Comparison of ENCODE assay signal across 1 cellular context in the genomic region with DNA sequence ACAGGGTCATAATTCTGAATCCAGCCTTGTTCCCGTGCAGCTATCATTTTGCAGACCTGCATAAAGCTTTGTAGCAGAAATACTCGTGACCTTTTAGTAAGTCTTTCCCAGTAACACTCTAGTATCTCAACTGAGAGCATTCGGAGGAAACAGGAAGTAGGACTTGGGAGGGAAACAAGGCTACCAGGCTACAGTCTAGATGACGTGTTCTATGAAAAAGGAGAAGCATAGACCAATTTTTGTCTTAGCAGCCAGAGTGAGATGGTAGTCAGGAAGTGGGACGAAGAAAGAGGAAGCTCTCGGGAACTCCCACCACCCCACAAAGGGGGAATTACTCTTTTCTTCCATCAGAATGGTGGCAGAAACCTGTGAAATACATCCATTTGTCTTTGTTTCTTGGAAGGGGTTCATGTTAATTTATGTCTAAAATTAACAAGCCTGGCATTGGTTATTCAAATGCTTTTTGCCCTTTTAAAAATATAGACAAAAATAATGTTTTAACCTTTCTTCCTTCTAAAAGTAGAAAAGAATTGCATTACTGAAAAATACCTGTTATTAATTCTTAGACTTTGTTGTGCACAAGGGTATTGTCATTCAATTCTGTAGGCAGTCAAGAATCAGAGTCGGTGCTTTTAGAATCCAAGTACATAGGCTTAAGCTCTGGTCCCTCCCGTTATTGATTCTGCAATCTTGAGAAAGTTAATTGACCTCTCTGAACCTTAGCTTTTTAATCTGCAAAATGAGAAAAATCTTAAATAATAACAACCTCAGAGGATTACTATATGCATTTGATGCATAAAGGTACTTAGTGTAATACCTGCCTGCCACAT.
TF ChIP-seq lines count a peak whose summit lies in the region.

No MANE protein-coding gene starts in this region.

TF ChIP-seq in HepG2, 621 proteins besides CTCF, POLR2A, EP300 and RAD21 (continued from another document):
- TF ChIP-seq, protein P1, sequence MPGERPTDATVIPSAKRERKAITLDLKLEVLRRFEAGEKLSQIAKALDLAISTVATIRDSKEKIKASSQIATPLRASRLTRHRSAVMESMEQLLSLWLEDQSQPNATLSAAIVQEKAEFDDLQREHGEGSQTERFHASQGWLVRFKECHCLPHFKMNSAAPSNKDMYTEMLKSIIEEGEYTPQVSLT (CRISPR knock-in tag; IDR thresholded peaks at IDR 0.05; ENCODE audit: borderline replicate concordance, low read depth) = no peak
- TF ChIP-seq JARID2 (CRISPR knock-in tag; IDR thresholded peaks at IDR 0.05; ENCODE audit: insufficient replicate concordance) (no peak), ARNT (IDR thresholded peaks at IDR 0.05) (no peak), ZNF724P (CRISPR knock-in tag; IDR thresholded peaks at IDR 0.05; ENCODE audit: borderline replicate concordance) (no peak), SALL2 (CRISPR knock-in tag; IDR thresholded peaks at IDR 0.05) (no peak), NR2F1 (CRISPR knock-in tag; IDR thresholded peaks at IDR 0.05) (no peak), NFIC (IDR thresholded peaks at IDR 0.05; ENCODE audit: low read length) (no peak), MED13 (CRISPR knock-in tag; IDR thresholded peaks at IDR 0.05) (no peak), SIN3B (IDR thresholded peaks at IDR 0.05; ENCODE audit: low read length) (no peak)
